14 cellular contexts compared by ENCODE assay signal in genomic region chr6:121592955-121593665, GRCh38.
DNase-seq lines count a peak whose midpoint lies in the region; TF ChIP-seq lines count a peak whose summit lies in the region.
"Had no signal": no experiment of that assay in that cellular context is flagged by ENCODE, and none has a peak within 500 bp of the region (broad histone marks: within the 10 kb centered on the region; RNA-seq: fewer than 3 reads in every experiment).

No MANE protein-coding gene starts in this region.

- peak; percentile 42 for TF ChIP-seq EP300 in esophagus muscularis mucosa (IDR thresholded peaks at IDR 0.05)

- H3K9me3 Mint-ChIP-seq in progenitor cell of endocrine pancreas (ENCODE audit: low read depth) = no peaks in the 10 kb centered on the region
- H3K9me3 Mint-ChIP-seq: activated B cell treated with CpG ODN at 0.5 μM for 24 hours; activated naive CD4-positive, alpha-beta T cell treated with anti-CD3 and anti-CD28 coated beads, Interleukin-2, amount 50 U/mL, for 24 hours had no signal

- no peak overlapping the region for H3K9ac ChIP-seq in parathyroid adenoma

- no peak overlapping the region for H3K4me2 ChIP-seq in parathyroid adenoma (ENCODE audit: low read length)

- peaks cover 0 to 43% (median 22%) of the 10 kb centered on the region in 4 donors for H3K4me1 ChIP-seq in esophagus muscularis mucosa
- H3K4me1 ChIP-seq in parathyroid adenoma = no peaks in the 10 kb centered on the region

- peak; percentile 63 for DNase-seq in DMS 273 treated with DMSO at 0.1 percent for 48 hours (lab: John Stamatoyannopoulos, UW)
- peak; percentile 77 for DNase-seq in NCI-H2227 treated with DMSO at 0.1 percent for 48 hours (lab: John Stamatoyannopoulos, UW)
- DNase-seq in esophagus muscularis mucosa (ENCODE audit: extremely low spot score) = no peak
- DNase-seq in progenitor cell of endocrine pancreas (ENCODE audit: low spot score, unreplicated experiment) = no peak
- DNase-seq in T-helper 1 cell = no peak
- DNase-seq in UCSD-AML1 (lab: John Stamatoyannopoulos, UW; ENCODE audit: unreplicated experiment) = no peak
- DNase-seq in mucosa of gallbladder (ENCODE audit: low spot score) = no peak
- DNase-seq: activated B cell treated with CpG ODN at 0.5 μM for 24 hours; activated CD8-positive, alpha-beta memory T cell treated with anti-CD3 and anti-CD28 coated beads, Interleukin-2, amount 50 U/mL, for 4 hours; CD4-positive, CD25-positive, alpha-beta regulatory T cell; NCI-H1092 had no signal

- no peak overlapping the region for H3K27ac Mint-ChIP-seq in progenitor cell of endocrine pancreas
- H3K27ac Mint-ChIP-seq: activated B cell treated with CpG ODN at 0.5 μM for 24 hours; activated naive CD4-positive, alpha-beta T cell treated with anti-CD3 and anti-CD28 coated beads, Interleukin-2, amount 50 U/mL, for 24 hours; CD4-positive, CD25-positive, alpha-beta regulatory T cell had no signal

- no peaks in the 10 kb centered on the region for H3K27me3 ChIP-seq in esophagus muscularis mucosa
- H3K27me3 ChIP-seq in parathyroid adenoma (ENCODE audit: control insufficient read depth, insufficient read depth, low read length) = no peaks in the 10 kb centered on the region
- H3K27me3 ChIP-seq: cardiac muscle cell had no signal

- intact Hi-C loops in esophagus muscularis mucosa (cut with DNase I) = loop anchor here (5.0 kb wide), 1 partner anchor 156 kb away; the partner anchor contains the start of gene GJA1

- 64% methylated on average over 5 of the region's 5 CpGs for WGBS in esophagus muscularis mucosa

- no peak overlapping the region for H3K4me3 ChIP-seq in esophagus muscularis mucosa
- no peak overlapping the region for H3K4me3 ChIP-seq in parathyroid adenoma (ENCODE audit: low read depth, low read length)
- H3K4me3 ChIP-seq: cardiac muscle cell had no signal

- TF ChIP-seq POLR2A in esophagus muscularis mucosa (IDR thresholded peaks at IDR 0.05; ENCODE audit: low read depth) = no peak

- H3K27me3 Mint-ChIP-seq in progenitor cell of endocrine pancreas = no peaks in the 10 kb centered on the region
- H3K27me3 Mint-ChIP-seq: activated B cell treated with CpG ODN at 0.5 μM for 24 hours; activated naive CD4-positive, alpha-beta T cell treated with anti-CD3 and anti-CD28 coated beads, Interleukin-2, amount 50 U/mL, for 24 hours; CD4-positive, CD25-positive, alpha-beta regulatory T cell had no signal

- TF ChIP-seq CTCF in esophagus muscularis mucosa (IDR thresholded peaks at IDR 0.05) = no peak
- no peak for TF ChIP-seq CTCF in parathyroid adenoma (IDR thresholded peaks at IDR 0.05)
- no peak for TF ChIP-seq CTCF in progenitor cell of endocrine pancreas (IDR thresholded peaks at IDR 0.05; ENCODE audit: unreplicated experiment)

- H3K27ac ChIP-seq in esophagus muscularis mucosa (replicated peaks in 1 of 4) = peak overlapping the region; percentile 33 to 65 (median 60)
- peak overlapping the region; percentile 26 for H3K27ac ChIP-seq in parathyroid adenoma
- H3K27ac ChIP-seq: cardiac muscle cell had no signal

- H3K36me3 ChIP-seq in esophagus muscularis mucosa (no peaks in the 10 kb centered on the region), parathyroid adenoma (ENCODE audit: control insufficient read depth, insufficient read depth, low read length) (no peaks in the 10 kb centered on the region)
- H3K36me3 ChIP-seq: cardiac muscle cell had no signal

- H3K36me3 Mint-ChIP-seq in progenitor cell of endocrine pancreas (ENCODE audit: insufficient read depth) = no peaks in the 10 kb centered on the region
- H3K36me3 Mint-ChIP-seq: activated naive CD4-positive, alpha-beta T cell treated with anti-CD3 and anti-CD28 coated beads, Interleukin-2, amount 50 U/mL, for 24 hours; CD4-positive, CD25-positive, alpha-beta regulatory T cell had no signal

- peaks cover 4% of the 10 kb centered on the region for H3K4me1 Mint-ChIP-seq in progenitor cell of endocrine pancreas (ENCODE audit: low read depth)
- H3K4me1 Mint-ChIP-seq: activated B cell treated with CpG ODN at 0.5 μM for 24 hours; CD4-positive, CD25-positive, alpha-beta regulatory T cell had no signal

- H3K9me3 ChIP-seq in esophagus muscularis mucosa (no peaks in the 10 kb centered on the region), parathyroid adenoma (ENCODE audit: control insufficient read depth, low read length) (no peaks in the 10 kb centered on the region)

- peak overlapping the region; percentile 71 for H2AFZ ChIP-seq in parathyroid adenoma

- no peak overlapping the region for H3K4me3 Mint-ChIP-seq in progenitor cell of endocrine pancreas (ENCODE audit: low read depth)
- H3K4me3 Mint-ChIP-seq: activated B cell treated with CpG ODN at 0.5 μM for 24 hours; activated naive CD4-positive, alpha-beta T cell treated with anti-CD3 and anti-CD28 coated beads, Interleukin-2, amount 50 U/mL, for 24 hours; CD4-positive, CD25-positive, alpha-beta regulatory T cell had no signal

- H3K79me2 ChIP-seq in parathyroid adenoma = no peaks in the 10 kb centered on the region

Comparison
In these comparisons a context has a peak if more than half of its experiments do, and no peak if none do; other contexts are left out.
1. DNase-seq: peak in DMS 273 treated with DMSO at 0.1 percent for 48 hours (single experiment) and NCI-H2227 treated with DMSO at 0.1 percent for 48 hours (single experiment); none in esophagus muscularis mucosa (single experiment), progenitor cell of endocrine pancreas (single experiment), T-helper 1 cell (0 of 5), UCSD-AML1 (single experiment) and mucosa of gallbladder (single experiment).